10 cellular contexts compared by ENCODE assay signal in the genomic region with DNA sequence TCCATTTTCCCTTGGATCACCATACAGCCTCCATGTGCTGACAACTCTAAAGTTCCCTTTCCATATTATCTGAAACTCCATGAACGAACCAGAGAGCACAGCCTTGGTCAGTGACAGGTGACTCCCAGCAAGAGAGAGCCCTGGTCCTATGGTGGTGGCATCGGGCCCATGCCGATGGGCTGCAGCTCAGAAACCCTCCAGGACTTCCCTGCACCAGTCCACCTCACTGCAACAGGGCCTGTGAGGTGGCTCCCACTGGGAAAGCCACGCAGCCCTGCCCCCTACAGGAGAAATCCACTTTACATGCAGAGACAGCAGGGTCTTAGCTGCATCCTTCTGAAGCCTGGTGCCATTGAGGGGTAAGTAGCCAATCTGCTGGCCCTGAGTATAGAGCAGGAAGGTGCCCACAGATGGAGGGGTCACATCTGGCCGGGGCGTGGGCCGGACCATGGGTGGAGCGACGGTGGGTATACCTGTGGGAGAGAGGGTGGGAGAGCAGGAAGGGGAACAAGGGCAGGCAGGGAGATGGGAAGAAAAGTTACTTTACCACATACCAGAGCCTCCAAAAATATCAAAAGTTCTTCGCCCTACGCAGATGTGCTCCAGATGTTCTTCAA. TPM values are rescaled to one million over a fixed set of nuclear protein-coding genes. Genes with fewer than 3 reads are reported as not detected.
DNase-seq lines count a peak whose midpoint lies in the region; ATAC-seq and TF ChIP-seq lines count a peak whose summit lies in the region.
"Had no signal": no experiment of that assay in that cellular context is flagged by ENCODE, and none has a peak within 500 bp of the region (broad histone marks: within the 10 kb centered on the region; RNA-seq: fewer than 3 reads in every experiment).

No MANE protein-coding gene starts in this region.

- ATAC-seq in RWPE2 (ENCODE audit: low read depth) (peak; percentile 16; the same call in 2 of the 3 replicates), left ventricle myocardium superior (peak; percentile 52), HG03565 (IDR thresholded peaks at IDR 0.05; ENCODE audit: unreplicated experiment) (no peak)

- H3K4me1 ChIP-seq in RWPE2 (ENCODE audit: insufficient read depth, poor library complexity, severe bottlenecking) = no peaks in the 10 kb centered on the region

- no peak overlapping the region for H3K4me3 ChIP-seq in RWPE2 (ENCODE audit: severe bottlenecking)

- intact Hi-C loops in left ventricle myocardium superior (cut with micrococcal nuclease) = loop anchor here (5.0 kb wide), 1 partner anchor 48 kb away; no protein-coding TSS in a partner anchor

- TF ChIP-seq CTCF in RWPE2 (IDR thresholded peaks at IDR 0.05; ENCODE audit: poor library complexity, severe bottlenecking) = no peak

- H3K36me3 ChIP-seq in RWPE2 (ENCODE audit: low read depth) = peaks cover 25% of the 10 kb centered on the region

- no peaks in the 10 kb centered on the region for H3K27me3 ChIP-seq in RWPE2 (ENCODE audit: insufficient read depth, poor library complexity, severe bottlenecking)

- DNase-seq in stimulated activated CD4-positive, alpha-beta T cell treated with anti-CD3 and anti-CD28 coated beads, Interleukin-4, amount 100 ng/mL, for 24 hours = peak; percentile 11
- no peak for DNase-seq in stimulated activated CD4-positive, alpha-beta T cell treated with anti-CD3 and anti-CD28 coated beads, Interleukin-4, amount 100 ng/mL, for 4 hours
- DNase-seq in RWPE2 (ENCODE audit: low spot score) (no peak), left ventricle myocardium superior (peak; percentile 70), activated gamma-delta T cell treated with Interleukin-2 at 50 U/mL for 16 hours (no peak), AG20443 (ENCODE audit: low spot score) (no peak), EL (no peak)
- DNase-seq: NCI-H226 had no signal

- H3K27ac ChIP-seq in RWPE2 (ENCODE audit: poor library complexity, severe bottlenecking) = no peak overlapping the region
- H3K27ac ChIP-seq: epithelial cell of prostate had no signal

- no peaks in the 10 kb centered on the region for H3K9me3 ChIP-seq in RWPE2 (ENCODE audit: severe bottlenecking)

RNA-seq across cellular contexts. Expression of gene RTRAF, which starts 24.7 kb away (rescaled TPM):
- 225 TPM for total RNA-seq in left ventricle myocardium superior

RNA-seq across cellular contexts. Expression of gene NID2, which starts 54.8 kb away (rescaled TPM):
- total RNA-seq in left ventricle myocardium superior = 41.3 TPM

Comparison
In these comparisons a context has a peak if more than half of its experiments do, and no peak if none do; other contexts are left out.
1. DNase-seq: peak in stimulated activated CD4-positive, alpha-beta T cell treated with anti-CD3 and anti-CD28 coated beads, Interleukin-4, amount 100 ng/mL, for 24 hours (single experiment) and left ventricle myocardium superior (single experiment); none in stimulated activated CD4-positive, alpha-beta T cell treated with anti-CD3 and anti-CD28 coated beads, Interleukin-4, amount 100 ng/mL, for 4 hours (0 of 2), RWPE2 (single experiment), activated gamma-delta T cell treated with Interleukin-2 at 50 U/mL for 16 hours (single experiment), AG20443 (single experiment) and EL (single experiment).